Comparison of ENCODE assay signal across 21 cellular contexts in genomic region chr11:111582881-111583280, GRCh38.
"Had no signal": no experiment of that assay in that cellular context is flagged by ENCODE, and none has a peak within 500 bp of the region (broad histone marks: within the 10 kb centered on the region; RNA-seq: fewer than 3 reads in every experiment).

No MANE protein-coding gene starts in this region.

- H3K4me1 ChIP-seq: spleen, testis had no signal

- H3K27me3 ChIP-seq: brain microvascular endothelial cell, foreskin keratinocyte, ovary, spleen, testis had no signal

- H3K36me3 Mint-ChIP-seq: naive thymus-derived CD4-positive, alpha-beta T cell; stimulated activated memory B cell treated with anti-CD40 and anti-IgM and Interleukin-4, amounts not matched to agents 10 μg/mL and 1 μg/mL and 100 μg/mL, for 72 hours; type B pancreatic cell had no signal

- FAIRE-seq: endometrium, keratinocyte had no signal

- H3K27me3 Mint-ChIP-seq: activated T-cell treated with anti-CD3 and anti-CD28 coated beads, Interleukin-2, amount 50 U/mL, for 24 hours; stimulated activated memory B cell treated with anti-CD40 and anti-IgM and Interleukin-4, amounts not matched to agents 10 μg/mL and 1 μg/mL and 100 μg/mL, for 72 hours; type B pancreatic cell had no signal

- H3K36me3 ChIP-seq: brain microvascular endothelial cell, ovary, spleen had no signal

- H3K4me3 Mint-ChIP-seq: activated CD4-positive, alpha-beta T cell treated with anti-CD3 and anti-CD28 coated beads, Interleukin-2, amount 10 ng/mL, durations not matched to agents 24 days and 14 days; activated CD8-positive, alpha-beta T cell treated with anti-CD3 and anti-CD28 coated beads for 36 hours; activated T-cell treated with anti-CD3 and anti-CD28 coated beads, Interleukin-2, amount 50 U/mL, for 24 hours; naive thymus-derived CD4-positive, alpha-beta T cell; stimulated activated memory B cell treated with anti-CD40 and anti-IgM and Interleukin-4, amounts not matched to agents 10 μg/mL and 1 μg/mL and 100 μg/mL, for 72 hours; type B pancreatic cell had no signal

- H3K9me3 ChIP-seq: ovary, spleen, testis had no signal

- H3K27ac ChIP-seq: brain microvascular endothelial cell, coronary artery, foreskin keratinocyte, ovary, spleen, testis had no signal

- H3K9me3 Mint-ChIP-seq: activated CD4-positive, alpha-beta T cell treated with anti-CD3 and anti-CD28 coated beads, Interleukin-2, amount 10 ng/mL, durations not matched to agents 24 days and 14 days; activated CD8-positive, alpha-beta T cell treated with anti-CD3 and anti-CD28 coated beads for 36 hours; activated T-cell treated with anti-CD3 and anti-CD28 coated beads, Interleukin-2, amount 50 U/mL, for 24 hours; activated T-helper 2 cell treated with anti-CD3 and anti-CD28 coated beads, Interferon-gamma antibody, Interleukin-2, Interleukin-4, amounts not matched to agents 10 μg/mL and 5 μg/mL and 100 μg/mL, durations not matched to agents 14 hours and 24 hours and 36 hours; stimulated activated memory B cell treated with anti-CD40 and anti-IgM and Interleukin-4, amounts not matched to agents 10 μg/mL and 1 μg/mL and 100 μg/mL, for 72 hours; type B pancreatic cell had no signal

- H3K4me1 Mint-ChIP-seq: stimulated activated memory B cell treated with anti-CD40 and anti-IgM and Interleukin-4, amounts not matched to agents 10 μg/mL and 1 μg/mL and 100 μg/mL, for 72 hours had no signal

- DNase-seq: activated CD4-positive, alpha-beta T cell treated with anti-CD3 and anti-CD28 coated beads, Interleukin-2, amount 10 ng/mL, durations not matched to agents 24 days and 14 days; activated CD8-positive, alpha-beta T cell treated with anti-CD3 and anti-CD28 coated beads for 36 hours; activated naive CD4-positive, alpha-beta T cell treated with Interleukin-2 at 50 U/mL for 16 hours; activated T-cell treated with anti-CD3 and anti-CD28 coated beads, Interleukin-2, amount 50 U/mL, for 24 hours; aorta; brain microvascular endothelial cell; central memory CD4-positive, alpha-beta T cell; foreskin keratinocyte; hypothalamus; mammary epithelial cell; naive thymus-derived CD4-positive, alpha-beta T cell; ovary; spleen; stimulated activated CD4-positive, alpha-beta T cell treated with anti-CD3 and anti-CD28 coated beads, Interleukin-4, amount 100 ng/mL, for 4 hours; testis had no signal

- H3K4me3 ChIP-seq: coronary artery, ovary, spleen, testis had no signal

- H3K27ac Mint-ChIP-seq: activated CD4-positive, alpha-beta T cell treated with anti-CD3 and anti-CD28 coated beads, Interleukin-2, amount 10 ng/mL, durations not matched to agents 24 days and 14 days; activated CD8-positive, alpha-beta T cell treated with anti-CD3 and anti-CD28 coated beads for 36 hours; activated T-cell treated with anti-CD3 and anti-CD28 coated beads, Interleukin-2, amount 50 U/mL, for 24 hours; activated T-helper 2 cell treated with anti-CD3 and anti-CD28 coated beads, Interferon-gamma antibody, Interleukin-2, Interleukin-4, amounts not matched to agents 10 μg/mL and 5 μg/mL and 100 μg/mL, durations not matched to agents 14 hours and 24 hours and 36 hours; naive thymus-derived CD4-positive, alpha-beta T cell; stimulated activated memory B cell treated with anti-CD40 and anti-IgM and Interleukin-4, amounts not matched to agents 10 μg/mL and 1 μg/mL and 100 μg/mL, for 72 hours; type B pancreatic cell had no signal
